In genomic region chr16:12066823-12067222, GRCh38 we compare ENCODE assay signal across 31 cellular contexts.
"Had no signal": no experiment of that assay in that cellular context is flagged by ENCODE, and none has a peak within 500 bp of the region (broad histone marks: within the 10 kb centered on the region; RNA-seq: fewer than 3 reads in every experiment).

No MANE protein-coding gene starts in this region.

- H3K4me3 Mint-ChIP-seq: mesothelial cell of epicardium; naive B cell; natural killer cell treated with Interleukin-12 subunit alpha and Interleukin-12 subunit beta and Interleukin-15 and Interleukin-18, amount 100 ng/mL, for 72 hours; neural crest cell; stimulated activated naive CD8-positive, alpha-beta T cell treated with anti-CD3 and anti-CD28 coated beads, Interleukin-15, amount 100 ng/mL, for 72 hours had no signal

- H3K4me2 ChIP-seq: hepatocyte, smooth muscle cell had no signal

- H3K9me3 ChIP-seq: gastrocnemius medialis, heart left ventricle, mucosa of descending colon, neutrophil, prostate gland, right atrium auricular region, suprapubic skin, transverse colon, vagina had no signal

- H3K27me3 ChIP-seq: dorsolateral prefrontal cortex, gastrocnemius medialis, heart left ventricle, hepatocyte, neutrophil, right atrium auricular region, suprapubic skin, transverse colon, vagina had no signal

- H3K36me3 Mint-ChIP-seq: natural killer cell treated with Interleukin-12 subunit alpha and Interleukin-12 subunit beta and Interleukin-15 and Interleukin-18, amount 100 ng/mL, for 72 hours had no signal

- H3K4me1 Mint-ChIP-seq: mesothelial cell of epicardium; neural crest cell; stimulated activated naive CD8-positive, alpha-beta T cell treated with anti-CD3 and anti-CD28 coated beads, Interleukin-15, amount 100 ng/mL, for 72 hours had no signal

- H3K27me3 Mint-ChIP-seq: naive B cell; natural killer cell treated with Interleukin-12 subunit alpha and Interleukin-12 subunit beta and Interleukin-15 and Interleukin-18, amount 100 ng/mL, for 72 hours; stimulated activated naive CD8-positive, alpha-beta T cell treated with anti-CD3 and anti-CD28 coated beads, Interleukin-15, amount 100 ng/mL, for 72 hours had no signal

- H3K9me3 Mint-ChIP-seq: mesothelial cell of epicardium; naive B cell; natural killer cell treated with Interleukin-12 subunit alpha and Interleukin-12 subunit beta and Interleukin-15 and Interleukin-18, amount 100 ng/mL, for 72 hours; neural crest cell; stimulated activated naive CD8-positive, alpha-beta T cell treated with anti-CD3 and anti-CD28 coated beads, Interleukin-15, amount 100 ng/mL, for 72 hours had no signal

- ATAC-seq: esophagus mucosa; gastrocnemius medialis; heart left ventricle; left lobe of liver; mucosa of descending colon; natural killer cell treated with Interleukin-12 subunit alpha and Interleukin-12 subunit beta and Interleukin-15 and Interleukin-18, amount 100 ng/mL, for 72 hours; sciatic nerve; stimulated activated naive CD8-positive, alpha-beta T cell treated with anti-CD3 and anti-CD28 coated beads, Interleukin-15, amount 100 ng/mL, for 72 hours had no signal

- DNase-seq: cortex of kidney; effector CD4-positive, alpha-beta T cell; foreskin fibroblast; gastrocnemius medialis; heart left ventricle; kidney; mesenchymal stem cell; naive B cell; stimulated activated CD4-positive, alpha-beta T cell treated with anti-CD3 and anti-CD28 coated beads, Interleukin-2, amount 100 ng/mL, for 24 hours; stimulated activated CD4-positive, alpha-beta T cell treated with anti-CD3 and anti-CD28 coated beads, Interleukin-4, amount 100 ng/mL, for 24 hours; stimulated activated naive CD4-positive, alpha-beta T cell; stimulated activated naive CD8-positive, alpha-beta T cell treated with anti-CD3 and anti-CD28 coated beads, Interleukin-15, amount 100 ng/mL, for 72 hours; transverse colon had no signal

- H3K4me1 ChIP-seq: prostate gland had no signal

- FAIRE-seq: kidney had no signal

- H3K27ac Mint-ChIP-seq: mesothelial cell of epicardium; natural killer cell treated with Interleukin-12 subunit alpha and Interleukin-12 subunit beta and Interleukin-15 and Interleukin-18, amount 100 ng/mL, for 72 hours had no signal

- H3K27ac ChIP-seq: epithelial cell of prostate, gastrocnemius medialis, heart left ventricle, hepatocyte, neutrophil, parathyroid adenoma, prostate gland, right atrium auricular region, suprapubic skin, transverse colon, vagina had no signal

- H3K4me3 ChIP-seq: dorsolateral prefrontal cortex, gastrocnemius medialis, heart left ventricle, hepatocyte, lung, mucosa of descending colon, prostate gland, right atrium auricular region, smooth muscle cell, suprapubic skin, transverse colon, vagina had no signal

- H3K36me3 ChIP-seq: prostate gland, transverse colon, vagina had no signal
